ENCODE assay signal across 20 cellular contexts in genomic region chr18:1463981-1464380, GRCh38.
DNase-seq lines count a peak whose midpoint lies in the region; FAIRE-seq and TF ChIP-seq lines count a peak whose summit lies in the region.
"Had no signal": no experiment of that assay in that cellular context is flagged by ENCODE, and none has a peak within 500 bp of the region (broad histone marks: within the 10 kb centered on the region; RNA-seq: fewer than 3 reads in every experiment).

No MANE protein-coding gene starts in this region.

- intact Hi-C loops in sigmoid colon (cut with DNase I), result no loop called here

- H2BK12ac ChIP-seq in trophoblast cell (ENCODE audit: low read length), result no peak overlapping the region

- H4K12ac ChIP-seq in trophoblast cell (ENCODE audit: low read depth, low read length), result no peak overlapping the region

- H3K9ac ChIP-seq in Loucy (ENCODE audit: low read depth, low read length, poor library complexity, severe bottlenecking), result no peak overlapping the region
- no peak overlapping the region for H3K9ac ChIP-seq in trophoblast cell (ENCODE audit: low read length)
- H3K9ac ChIP-seq: BLaER1 treated with 17β-estradiol and CSF1 and Interleukin-3, amounts not matched to agents 10 nM and 100 nM had no signal

- TF ChIP-seq CTCF in Loucy (conservative IDR thresholded peaks at IDR 0.05; ENCODE audit: low read length) (no peak), VCaP (conservative IDR thresholded peaks at IDR 0.05) (no peak), sigmoid colon (IDR thresholded peaks at IDR 0.05) (no peak)

- H3K79me2 ChIP-seq in Loucy (ENCODE audit: insufficient read depth, low read length), result no peaks in the 10 kb centered on the region
- no peaks in the 10 kb centered on the region for H3K79me2 ChIP-seq in trophoblast cell (ENCODE audit: control insufficient read depth, insufficient read depth, low read length, poor library complexity)

- TF ChIP-seq EP300 in sigmoid colon (IDR thresholded peaks at IDR 0.05), result no peak

- no peak overlapping the region for H4K91ac ChIP-seq in trophoblast cell (ENCODE audit: low read depth, low read length)

- H3K23ac ChIP-seq in trophoblast cell (ENCODE audit: low read length), result no peak overlapping the region

- H2BK120ac ChIP-seq in trophoblast cell (ENCODE audit: insufficient read depth, low read length, poor library complexity), result no peak overlapping the region

- H3K4me1 ChIP-seq in Loucy (ENCODE audit: insufficient read depth, low read length, poor library complexity, severe bottlenecking) (peaks cover 9% of the 10 kb centered on the region), sigmoid colon (no peaks in the 10 kb centered on the region), trophoblast cell (ENCODE audit: control insufficient read depth in 1 of 2, insufficient read depth in 2 of 2, low read length in 2 of 2) (no peaks in the 10 kb centered on the region)
- H3K4me1 ChIP-seq: A549, Caco-2 had no signal

- H2AFZ ChIP-seq in Loucy (ENCODE audit: low read length) (0 out of 2 replicates have a peak overlapping the region, but pooled peaks have one; percentile 2), trophoblast cell (ENCODE audit: insufficient read depth, low read length, poor library complexity) (no peak overlapping the region)

- 70 to 73% methylated on average over 4 of the region's 4 CpGs for WGBS in sigmoid colon, 2 donors
- no CpG with 5 or more reads among the region's 4 CpGs for WGBS in trophoblast cell (ENCODE audit: extremely low coverage, insufficient coverage, insufficient read length)

- H3K27ac ChIP-seq in VCaP (peak overlapping the region; percentile 17; the same call in 1 of the 2 replicates), sigmoid colon (no peak overlapping the region), trophoblast cell (ENCODE audit: low read depth, low read length) (no peak overlapping the region)
- H3K27ac ChIP-seq: 22Rv1; A549; BLaER1 treated with 17β-estradiol and CSF1 and Interleukin-3, amounts not matched to agents 10 nM and 100 nM; C4-2B had no signal

- FAIRE-seq in urothelium cell line (lab: Jason Lieb, UNC), result peak; percentile 79
- FAIRE-seq: A549, G401.6, GM12878, GM12892, GM18507 had no signal

- H2BK5ac ChIP-seq in trophoblast cell (ENCODE audit: low read depth, low read length, poor library complexity), result no peak overlapping the region

- no peaks in the 10 kb centered on the region for H4K20me1 ChIP-seq in Loucy (ENCODE audit: insufficient read depth, low read length, poor library complexity, severe bottlenecking)
- H4K20me1 ChIP-seq: BLaER1 treated with 17β-estradiol and CSF1 and Interleukin-3, amounts not matched to agents 10 nM and 100 nM had no signal

- H3F3A ChIP-seq in Loucy (ENCODE audit: low read depth), result no peaks in the 10 kb centered on the region

- H3K9me2 ChIP-seq in Loucy (replicated peaks; ENCODE audit: low read depth, low read length), result no peaks in the 10 kb centered on the region

- H3K14ac ChIP-seq in trophoblast cell (ENCODE audit: low read length), result no peak overlapping the region

- H3K18ac ChIP-seq in trophoblast cell (ENCODE audit: low read length), result no peak overlapping the region

- no peaks in the 10 kb centered on the region for H3K79me1 ChIP-seq in trophoblast cell (ENCODE audit: low read length)

- H3K27me3 ChIP-seq in Loucy (ENCODE audit: insufficient read depth, low read length, poor library complexity, severe bottlenecking) (no peaks in the 10 kb centered on the region), sigmoid colon (no peaks in the 10 kb centered on the region), trophoblast cell (ENCODE audit: insufficient read depth, low read length) (no peaks in the 10 kb centered on the region)
- H3K27me3 ChIP-seq: BLaER1 treated with 17β-estradiol and CSF1 and Interleukin-3, amounts not matched to agents 10 nM and 100 nM had no signal

- no peak overlapping the region for H4K8ac ChIP-seq in trophoblast cell (ENCODE audit: low read depth, low read length)

- TF ChIP-seq POLR2A in sigmoid colon (IDR thresholded peaks at IDR 0.05), result no peak

- DNase-seq in urothelium cell line (ENCODE audit: low spot score) (no peak), sigmoid colon (no peak), trophoblast cell (no peak)
- DNase-seq: AML-193; Caco-2; Calu3; CD4-positive, alpha-beta T cell; CD8-positive, alpha-beta T cell; DMS79 treated with DMSO at 0.1 percent for 48 hours; GF-D8 had no signal

- H3K4ac ChIP-seq in trophoblast cell (ENCODE audit: low read depth, low read length), result no peak overlapping the region

- no peaks in the 10 kb centered on the region for H3K36me3 ChIP-seq in Loucy (ENCODE audit: insufficient read depth, low read length)
- H3K36me3 ChIP-seq in sigmoid colon, result no peaks in the 10 kb centered on the region
- no peaks in the 10 kb centered on the region for H3K36me3 ChIP-seq in trophoblast cell (ENCODE audit: control insufficient read depth in 1 of 2, insufficient read depth in 2 of 2, low read length in 2 of 2)
- H3K36me3 ChIP-seq: BLaER1 treated with 17β-estradiol and CSF1 and Interleukin-3, amounts not matched to agents 10 nM and 100 nM had no signal

- H3K9me3 ChIP-seq in Loucy (ENCODE audit: insufficient read depth, low read depth, low read length), result no peaks in the 10 kb centered on the region
- no peaks in the 10 kb centered on the region for H3K9me3 ChIP-seq in sigmoid colon
- H3K9me3 ChIP-seq in trophoblast cell (ENCODE audit: insufficient read depth, low read depth, low read length), result no peaks in the 10 kb centered on the region
- H3K9me3 ChIP-seq: A549; BLaER1 treated with 17β-estradiol and CSF1 and Interleukin-3, amounts not matched to agents 10 nM and 100 nM; Caco-2 had no signal

- no peak overlapping the region for H2AK5ac ChIP-seq in trophoblast cell (ENCODE audit: low read length)

- H3K4me2 ChIP-seq in Loucy (ENCODE audit: low read depth, low read length, poor library complexity, severe bottlenecking), result peak overlapping the region; percentile 31
- H3K4me2 ChIP-seq in trophoblast cell (ENCODE audit: low read length), result no peak overlapping the region
- H3K4me2 ChIP-seq: A549 had no signal

- H3K4me3 ChIP-seq in Loucy (ENCODE audit: low read length, poor library complexity, severe bottlenecking) (no peak overlapping the region), sigmoid colon (no peak overlapping the region), trophoblast cell (ENCODE audit: low read depth, low read length) (no peak overlapping the region)
- H3K4me3 ChIP-seq: A549; BLaER1 treated with 17β-estradiol and CSF1 and Interleukin-3, amounts not matched to agents 10 nM and 100 nM; GM12878 had no signal
